In genomic region chrX:36573720-36574119, GRCh38 we compare ENCODE assay signal across 18 cellular contexts.
"Had no signal": no experiment of that assay in that cellular context is flagged by ENCODE, and none has a peak within 500 bp of the region (broad histone marks: within the 10 kb centered on the region; RNA-seq: fewer than 3 reads in every experiment).

No MANE protein-coding gene starts in this region.

- H3K36me3 ChIP-seq: MG63 had no signal

- H3K27me3 ChIP-seq: MG63 had no signal

- H3K9me3 ChIP-seq: MG63 had no signal

- DNase-seq: KBM-7, MG63, NCI-H1092, NCI-H1105 treated with DMSO at 0.1 percent for 48 hours, NCI-H1417 treated with DMSO at 0.1 percent for 48 hours, NCI-H146, NCI-H1694 treated with DMSO at 0.1 percent for 48 hours, NCI-H2029, NCI-H2081 treated with DMSO at 0.1 percent for 48 hours, NCI-H2171 treated with DMSO at 0.1 percent for 48 hours, NCI-H345, NCI-H446 treated with DMSO at 0.1 percent for 48 hours, NCI-H510A treated with DMSO at 0.1 percent for 48 hours, NCI-H526, RPMI8226, SHP77, SW 1271, T-cell had no signal

- H3K4me3 ChIP-seq: MG63 had no signal
